In the genomic region with DNA sequence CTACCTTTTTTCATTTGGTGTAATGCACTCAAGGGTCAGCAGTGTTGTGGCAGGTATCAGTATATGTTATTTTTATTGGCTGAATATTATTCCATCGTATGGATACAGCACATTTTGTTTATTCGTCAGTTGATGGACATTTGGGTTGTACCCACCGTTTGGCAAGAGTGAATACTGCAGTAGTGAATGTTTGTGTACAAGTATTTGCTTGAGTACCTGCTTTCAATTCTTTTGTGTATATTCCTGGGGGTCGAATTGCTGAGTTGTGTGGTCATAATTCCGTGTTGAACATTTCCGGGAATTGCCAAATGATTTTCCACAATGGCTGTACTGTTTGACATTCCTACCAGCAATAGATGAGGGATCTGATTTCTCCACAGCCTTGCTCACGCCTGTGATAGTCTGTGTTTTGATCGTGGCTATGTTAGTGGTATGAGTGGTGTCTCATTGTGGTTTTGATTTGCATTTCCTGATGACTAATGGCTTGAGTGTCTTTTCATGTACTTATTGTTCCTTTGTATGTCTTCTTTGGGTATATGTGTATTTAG, we compare ENCODE assay signal across 2 cellular contexts.
TF ChIP-seq lines count a peak whose summit lies in the region.

No MANE protein-coding gene starts in this region.

TF ChIP-seq in A549, 52 proteins besides CTCF, POLR2A, EP300 and RAD21 (continued from another document and continues in another):
- TF ChIP-seq, protein P1, sequence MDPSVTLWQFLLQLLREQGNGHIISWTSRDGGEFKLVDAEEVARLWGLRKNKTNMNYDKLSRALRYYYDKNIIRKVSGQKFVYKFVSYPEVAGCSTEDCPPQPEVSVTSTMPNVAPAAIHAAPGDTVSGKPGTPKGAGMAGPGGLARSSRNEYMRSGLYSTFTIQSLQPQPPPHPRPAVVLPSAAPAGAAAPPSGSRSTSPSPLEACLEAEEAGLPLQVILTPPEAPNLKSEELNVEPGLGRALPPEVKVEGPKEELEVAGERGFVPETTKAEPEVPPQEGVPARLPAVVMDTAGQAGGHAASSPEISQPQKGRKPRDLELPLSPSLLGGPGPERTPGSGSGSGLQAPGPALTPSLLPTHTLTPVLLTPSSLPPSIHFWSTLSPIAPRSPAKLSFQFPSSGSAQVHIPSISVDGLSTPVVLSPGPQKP (IDR thresholded peaks at IDR 0.05; ENCODE audit: low read depth, low read length) = no peak
- no peak for TF ChIP-seq TP53 (CRISPR knock-in tag; IDR thresholded peaks at IDR 0.05)
- no peak for TF ChIP-seq EHF (CRISPR knock-in tag; IDR thresholded peaks at IDR 0.05)
- 0 out of 2 replicates have a peak, but pooled peaks have one; percentile 25 for TF ChIP-seq MYC (IDR thresholded peaks at IDR 0.05; ENCODE audit: borderline replicate concordance, low read length)
- TF ChIP-seq, protein P2, sequence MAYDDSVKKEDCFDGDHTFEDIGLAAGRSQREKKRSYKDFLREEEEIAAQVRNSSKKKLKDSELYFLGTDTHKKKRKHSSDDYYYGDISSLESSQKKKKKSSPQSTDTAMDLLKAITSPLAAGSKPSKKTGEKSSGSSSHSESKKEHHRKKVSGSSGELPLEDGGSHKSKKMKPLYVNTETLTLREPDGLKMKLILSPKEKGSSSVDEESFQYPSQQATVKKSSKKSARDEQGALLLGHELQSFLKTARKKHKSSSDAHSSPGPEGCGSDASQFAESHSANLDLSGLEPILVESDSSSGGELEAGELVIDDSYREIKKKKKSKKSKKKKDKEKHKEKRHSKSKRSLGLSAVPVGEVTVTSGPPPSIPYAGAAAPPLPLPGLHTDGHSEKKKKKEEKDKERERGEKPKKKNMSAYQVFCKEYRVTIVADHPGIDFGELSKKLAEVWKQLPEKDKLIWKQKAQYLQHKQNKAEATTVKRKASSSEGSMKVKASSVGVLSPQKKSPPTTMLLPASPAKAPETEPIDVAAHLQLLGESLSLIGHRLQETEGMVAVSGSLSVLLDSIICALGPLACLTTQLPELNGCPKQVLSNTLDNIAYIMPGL (CRISPR knock-in tag; IDR thresholded peaks at IDR 0.05; ENCODE audit: borderline replicate concordance) = no peak
- TF ChIP-seq HOXB5 (CRISPR knock-in tag; IDR thresholded peaks at IDR 0.05) = peak; percentile 18; the same call in 1 of the 2 replicates
- no peak for TF ChIP-seq FOSB (CRISPR knock-in tag; IDR thresholded peaks at IDR 0.05)
- TF ChIP-seq, protein P3, sequence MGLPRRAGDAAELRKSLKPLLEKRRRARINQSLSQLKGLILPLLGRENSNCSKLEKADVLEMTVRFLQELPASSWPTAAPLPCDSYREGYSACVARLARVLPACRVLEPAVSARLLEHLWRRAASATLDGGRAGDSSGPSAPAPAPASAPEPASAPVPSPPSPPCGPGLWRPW (IDR thresholded peaks at IDR 0.05) = peak; percentile 68; the same call in 1 of the 2 replicates
- no peak; the same call in 1 of the 2 replicates for TF ChIP-seq BHLHE40 (IDR thresholded peaks at IDR 0.05; ENCODE audit: low read depth, low read length)
- TF ChIP-seq, protein P4, sequence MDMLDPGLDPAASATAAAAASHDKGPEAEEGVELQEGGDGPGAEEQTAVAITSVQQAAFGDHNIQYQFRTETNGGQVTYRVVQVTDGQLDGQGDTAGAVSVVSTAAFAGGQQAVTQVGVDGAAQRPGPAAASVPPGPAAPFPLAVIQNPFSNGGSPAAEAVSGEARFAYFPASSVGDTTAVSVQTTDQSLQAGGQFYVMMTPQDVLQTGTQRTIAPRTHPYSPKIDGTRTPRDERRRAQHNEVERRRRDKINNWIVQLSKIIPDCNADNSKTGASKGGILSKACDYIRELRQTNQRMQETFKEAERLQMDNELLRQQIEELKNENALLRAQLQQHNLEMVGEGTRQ (IDR thresholded peaks at IDR 0.05) = no peak
- TF ChIP-seq, protein P5, sequence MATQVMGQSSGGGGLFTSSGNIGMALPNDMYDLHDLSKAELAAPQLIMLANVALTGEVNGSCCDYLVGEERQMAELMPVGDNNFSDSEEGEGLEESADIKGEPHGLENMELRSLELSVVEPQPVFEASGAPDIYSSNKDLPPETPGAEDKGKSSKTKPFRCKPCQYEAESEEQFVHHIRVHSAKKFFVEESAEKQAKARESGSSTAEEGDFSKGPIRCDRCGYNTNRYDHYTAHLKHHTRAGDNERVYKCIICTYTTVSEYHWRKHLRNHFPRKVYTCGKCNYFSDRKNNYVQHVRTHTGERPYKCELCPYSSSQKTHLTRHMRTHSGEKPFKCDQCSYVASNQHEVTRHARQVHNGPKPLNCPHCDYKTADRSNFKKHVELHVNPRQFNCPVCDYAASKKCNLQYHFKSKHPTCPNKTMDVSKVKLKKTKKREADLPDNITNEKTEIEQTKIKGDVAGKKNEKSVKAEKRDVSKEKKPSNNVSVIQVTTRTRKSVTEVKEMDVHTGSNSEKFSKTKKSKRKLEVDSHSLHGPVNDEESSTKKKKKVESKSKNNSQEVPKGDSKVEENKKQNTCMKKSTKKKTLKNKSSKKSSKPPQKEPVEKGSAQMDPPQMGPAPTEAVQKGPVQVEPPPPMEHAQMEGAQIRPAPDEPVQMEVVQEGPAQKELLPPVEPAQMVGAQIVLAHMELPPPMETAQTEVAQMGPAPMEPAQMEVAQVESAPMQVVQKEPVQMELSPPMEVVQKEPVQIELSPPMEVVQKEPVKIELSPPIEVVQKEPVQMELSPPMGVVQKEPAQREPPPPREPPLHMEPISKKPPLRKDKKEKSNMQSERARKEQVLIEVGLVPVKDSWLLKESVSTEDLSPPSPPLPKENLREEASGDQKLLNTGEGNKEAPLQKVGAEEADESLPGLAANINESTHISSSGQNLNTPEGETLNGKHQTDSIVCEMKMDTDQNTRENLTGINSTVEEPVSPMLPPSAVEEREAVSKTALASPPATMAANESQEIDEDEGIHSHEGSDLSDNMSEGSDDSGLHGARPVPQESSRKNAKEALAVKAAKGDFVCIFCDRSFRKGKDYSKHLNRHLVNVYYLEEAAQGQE (IDR thresholded peaks at IDR 0.05) = no peak
- TF ChIP-seq CBX8 (IDR thresholded peaks at IDR 0.05) = no peak
- no peak for TF ChIP-seq KDM5A (IDR thresholded peaks at IDR 0.05)
- peak; percentile 94 to 95 for TF ChIP-seq CEBPB (IDR thresholded peaks at IDR 0.05)
- TF ChIP-seq ZC3H11A (IDR thresholded peaks at IDR 0.05) = no peak
- no peak for TF ChIP-seq ZNF302 (CRISPR knock-in tag; IDR thresholded peaks at IDR 0.05)
- peak; percentile 97 to 99 for TF ChIP-seq JUN (IDR thresholded peaks at IDR 0.05)
- TF ChIP-seq, protein P6, sequence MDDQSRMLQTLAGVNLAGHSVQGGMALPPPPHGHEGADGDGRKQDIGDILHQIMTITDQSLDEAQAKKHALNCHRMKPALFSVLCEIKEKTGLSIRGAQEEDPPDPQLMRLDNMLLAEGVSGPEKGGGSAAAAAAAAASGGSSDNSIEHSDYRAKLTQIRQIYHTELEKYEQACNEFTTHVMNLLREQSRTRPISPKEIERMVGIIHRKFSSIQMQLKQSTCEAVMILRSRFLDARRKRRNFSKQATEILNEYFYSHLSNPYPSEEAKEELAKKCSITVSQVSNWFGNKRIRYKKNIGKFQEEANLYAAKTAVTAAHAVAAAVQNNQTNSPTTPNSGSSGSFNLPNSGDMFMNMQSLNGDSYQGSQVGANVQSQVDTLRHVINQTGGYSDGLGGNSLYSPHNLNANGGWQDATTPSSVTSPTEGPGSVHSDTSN (IDR thresholded peaks at IDR 0.05) = no peak
- no peak for TF ChIP-seq POLR2AphosphoS2 (conservative IDR thresholded peaks at IDR 0.05; ENCODE audit: low read length)
- TF ChIP-seq FOSL2 (IDR thresholded peaks at IDR 0.05) = peak; percentile 94
- TF ChIP-seq FOSL2 (CRISPR knock-in tag; IDR thresholded peaks at IDR 0.05) = peak; percentile 99
- TF ChIP-seq RFX5 (IDR thresholded peaks at IDR 0.05) = no peak
- peak; percentile 48; the same call in 2 of the 3 replicates for TF ChIP-seq SMC3 (IDR thresholded peaks at IDR 0.05)
- TF ChIP-seq FOXS1 (CRISPR knock-in tag; IDR thresholded peaks at IDR 0.05) = no peak
- TF ChIP-seq CHD2 (IDR thresholded peaks at IDR 0.05; ENCODE audit: low read length, partially characterized antibody) = no peak

TF ChIP-seq in GM23338, 12 proteins besides CTCF, POLR2A, EP300 and RAD21 (continued from another document):
- TF ChIP-seq, protein P7, sequence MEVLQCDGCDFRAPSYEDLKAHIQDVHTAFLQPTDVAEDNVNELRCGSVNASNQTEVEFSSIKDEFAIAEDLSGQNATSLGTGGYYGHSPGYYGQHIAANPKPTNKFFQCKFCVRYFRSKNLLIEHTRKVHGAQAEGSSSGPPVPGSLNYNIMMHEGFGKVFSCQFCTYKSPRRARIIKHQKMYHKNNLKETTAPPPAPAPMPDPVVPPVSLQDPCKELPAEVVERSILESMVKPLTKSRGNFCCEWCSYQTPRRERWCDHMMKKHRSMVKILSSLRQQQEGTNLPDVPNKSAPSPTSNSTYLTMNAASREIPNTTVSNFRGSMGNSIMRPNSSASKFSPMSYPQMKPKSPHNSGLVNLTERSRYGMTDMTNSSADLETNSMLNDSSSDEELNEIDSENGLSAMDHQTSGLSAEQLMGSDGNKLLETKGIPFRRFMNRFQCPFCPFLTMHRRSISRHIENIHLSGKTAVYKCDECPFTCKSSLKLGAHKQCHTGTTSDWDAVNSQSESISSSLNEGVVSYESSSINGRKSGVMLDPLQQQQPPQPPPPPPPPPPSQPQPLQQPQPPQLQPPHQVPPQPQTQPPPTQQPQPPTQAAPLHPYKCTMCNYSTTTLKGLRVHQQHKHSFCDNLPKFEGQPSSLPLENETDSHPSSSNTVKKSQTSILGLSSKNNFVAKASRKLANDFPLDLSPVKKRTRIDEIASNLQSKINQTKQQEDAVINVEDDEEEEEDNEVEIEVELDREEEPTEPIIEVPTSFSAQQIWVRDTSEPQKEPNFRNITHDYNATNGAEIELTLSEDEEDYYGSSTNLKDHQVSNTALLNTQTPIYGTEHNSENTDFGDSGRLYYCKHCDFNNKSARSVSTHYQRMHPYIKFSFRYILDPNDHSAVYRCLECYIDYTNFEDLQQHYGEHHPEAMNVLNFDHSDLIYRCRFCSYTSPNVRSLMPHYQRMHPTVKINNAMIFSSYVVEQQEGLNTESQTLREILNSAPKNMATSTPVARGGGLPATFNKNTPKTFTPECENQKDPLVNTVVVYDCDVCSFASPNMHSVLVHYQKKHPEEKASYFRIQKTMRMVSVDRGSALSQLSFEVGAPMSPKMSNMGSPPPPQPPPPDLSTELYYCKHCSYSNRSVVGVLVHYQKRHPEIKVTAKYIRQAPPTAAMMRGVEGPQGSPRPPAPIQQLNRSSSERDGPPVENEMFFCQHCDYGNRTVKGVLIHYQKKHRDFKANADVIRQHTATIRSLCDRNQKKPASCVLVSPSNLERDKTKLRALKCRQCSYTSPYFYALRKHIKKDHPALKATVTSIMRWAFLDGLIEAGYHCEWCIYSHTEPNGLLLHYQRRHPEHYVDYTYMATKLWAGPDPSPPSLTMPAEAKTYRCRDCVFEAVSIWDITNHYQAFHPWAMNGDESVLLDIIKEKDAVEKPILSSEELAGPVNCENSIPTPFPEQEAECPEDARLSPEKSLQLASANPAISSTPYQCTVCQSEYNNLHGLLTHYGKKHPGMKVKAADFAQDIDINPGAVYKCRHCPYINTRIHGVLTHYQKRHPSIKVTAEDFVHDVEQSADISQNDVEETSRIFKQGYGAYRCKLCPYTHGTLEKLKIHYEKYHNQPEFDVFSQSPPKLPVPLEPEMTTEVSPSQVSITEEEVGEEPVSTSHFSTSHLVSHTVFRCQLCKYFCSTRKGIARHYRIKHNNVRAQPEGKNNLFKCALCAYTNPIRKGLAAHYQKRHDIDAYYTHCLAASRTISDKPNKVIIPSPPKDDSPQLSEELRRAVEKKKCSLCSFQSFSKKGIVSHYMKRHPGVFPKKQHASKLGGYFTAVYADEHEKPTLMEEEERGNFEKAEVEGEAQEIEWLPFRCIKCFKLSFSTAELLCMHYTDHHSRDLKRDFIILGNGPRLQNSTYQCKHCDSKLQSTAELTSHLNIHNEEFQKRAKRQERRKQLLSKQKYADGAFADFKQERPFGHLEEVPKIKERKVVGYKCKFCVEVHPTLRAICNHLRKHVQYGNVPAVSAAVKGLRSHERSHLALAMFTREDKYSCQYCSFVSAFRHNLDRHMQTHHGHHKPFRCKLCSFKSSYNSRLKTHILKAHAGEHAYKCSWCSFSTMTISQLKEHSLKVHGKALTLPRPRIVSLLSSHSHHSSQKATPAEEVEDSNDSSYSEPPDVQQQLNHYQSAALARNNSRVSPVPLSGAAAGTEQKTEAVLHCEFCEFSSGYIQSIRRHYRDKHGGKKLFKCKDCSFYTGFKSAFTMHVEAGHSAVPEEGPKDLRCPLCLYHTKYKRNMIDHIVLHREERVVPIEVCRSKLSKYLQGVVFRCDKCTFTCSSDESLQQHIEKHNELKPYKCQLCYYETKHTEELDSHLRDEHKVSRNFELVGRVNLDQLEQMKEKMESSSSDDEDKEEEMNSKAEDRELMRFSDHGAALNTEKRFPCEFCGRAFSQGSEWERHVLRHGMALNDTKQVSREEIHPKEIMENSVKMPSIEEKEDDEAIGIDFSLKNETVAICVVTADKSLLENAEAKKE (CRISPR knock-in tag; IDR thresholded peaks at IDR 0.05) = no peak
- TF ChIP-seq POLR2AphosphoS5 (IDR thresholded peaks at IDR 0.05; ENCODE audit: low read depth) = no peak
- no peak for TF ChIP-seq CREB1 (CRISPR knock-in tag; IDR thresholded peaks at IDR 0.05; ENCODE audit: low read depth)
- no peak for TF ChIP-seq JUNB (IDR thresholded peaks at IDR 0.05; ENCODE audit: unreplicated experiment)
- TF ChIP-seq, protein P5 (IDR thresholded peaks at IDR 0.05; ENCODE audit: unreplicated experiment) = no peak
- no peak for TF ChIP-seq ZNF114 (CRISPR knock-in tag; IDR thresholded peaks at IDR 0.05)
- no peak for TF ChIP-seq STAT1 (IDR thresholded peaks at IDR 0.05; ENCODE audit: unreplicated experiment)
- no peak for TF ChIP-seq EZH2phosphoT487 (IDR thresholded peaks at IDR 0.05; ENCODE audit: unreplicated experiment)
TF ChIP-seq in GM23338: peak in this region for 0.
